Comparison of ENCODE assay signal across 24 cellular contexts in the genomic region with DNA sequence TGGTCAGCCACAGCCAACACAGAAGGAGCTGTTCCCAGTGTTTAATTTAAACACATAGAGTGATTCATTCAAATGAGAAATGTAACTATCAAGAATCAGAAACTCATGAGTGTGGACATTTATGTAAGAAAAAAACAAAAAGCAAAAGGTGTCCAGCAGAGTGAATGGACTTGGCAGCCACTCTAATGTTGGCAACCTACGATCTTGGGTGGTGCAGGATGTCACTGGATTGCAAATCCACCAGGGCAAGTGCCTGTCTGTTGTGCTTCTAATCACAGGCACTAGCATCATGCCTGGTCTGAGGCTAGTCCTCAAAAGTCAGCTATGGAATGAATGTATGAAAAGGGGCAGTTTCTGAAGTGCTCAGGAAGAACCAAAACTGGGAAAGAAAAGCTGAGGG.
"Had no signal": no experiment of that assay in that cellular context is flagged by ENCODE, and none has a peak within 500 bp of the region (broad histone marks: within the 10 kb centered on the region; RNA-seq: fewer than 3 reads in every experiment).

No MANE protein-coding gene starts in this region.

- H3K36me3 ChIP-seq: ascending aorta, cardiac muscle cell had no signal

- ATAC-seq: activated CD4-positive, alpha-beta T cell treated with anti-CD3 and anti-CD28 coated beads for 36 hours; activated CD4-positive, CD25-positive, alpha-beta regulatory T cell treated with anti-CD3 and anti-CD28 coated beads, Interleukin-2, amount 50 U/mL, for 24 hours; activated CD8-positive, alpha-beta T cell treated with anti-CD3 and anti-CD28 coated beads, Interleukin-2, amount 10 ng/mL, durations not matched to agents 7 days and 5 days; WTC11 had no signal

- DNase-seq: activated CD4-positive, alpha-beta T cell treated with anti-CD3 and anti-CD28 coated beads for 36 hours; activated CD4-positive, alpha-beta T cell treated with anti-CD3 and anti-CD28 coated beads, Interleukin-2, amount 10 ng/mL, durations not matched to agents 7 days and 5 days; activated CD4-positive, alpha-beta T cell treated with anti-CD3 and anti-CD28 coated beads, Interleukin-2, amount 50 U/mL, for 48 hours; activated CD8-positive, alpha-beta T cell treated with anti-CD3 and anti-CD28 coated beads, Interleukin-2, amount 10 ng/mL, durations not matched to agents 7 days and 5 days; activated gamma-delta T cell; activated naive CD4-positive, alpha-beta T cell treated with Interleukin-2 at 50 U/mL for 16 hours; activated naive CD8-positive, alpha-beta T cell treated with anti-CD3 and anti-CD28 coated beads, Interleukin-2, amount 10 ng/mL, durations not matched to agents 7 days and 5 days; activated T-cell treated with anti-CD3 and anti-CD28 coated beads, Interleukin-2, amount 50 U/mL, for 24 hours; amygdala; NCI-H1105; NCI-H1436; NCI-H1694; NCI-H1930; NCI-H2081 treated with DMSO at 0.1 percent for 48 hours; NCI-H226; NCI-H446 treated with DMSO at 0.1 percent for 48 hours; NCI-H524; OCI-M1; Right ventricle myocardium superior had no signal

- H3K4me1 ChIP-seq: ascending aorta had no signal

- H3K27me3 ChIP-seq: ascending aorta, cardiac muscle cell had no signal

- H3K27ac ChIP-seq: ascending aorta, cardiac muscle cell had no signal

- H3K4me3 ChIP-seq: ascending aorta, cardiac muscle cell had no signal

- H3K9me3 ChIP-seq: ascending aorta had no signal

- FAIRE-seq: TTC549 had no signal
